1 cellular context compared by ENCODE assay signal in genomic region chr17:48892940-48893645, GRCh38.
TF ChIP-seq lines count a peak whose summit lies in the region.

No MANE protein-coding gene starts in this region.

TF ChIP-seq in K562, 482 proteins besides CTCF, POLR2A, EP300 and RAD21 (continued from another document):
- no peak for TF ChIP-seq ELK3 (CRISPR knock-in tag; IDR thresholded peaks at IDR 0.05)
- peak; percentile 7; the same call in 1 of the 2 replicates for TF ChIP-seq ZNF316 (IDR thresholded peaks at IDR 0.05)
- TF ChIP-seq DNMT1 (IDR thresholded peaks at IDR 0.05) = no peak
- no peak for TF ChIP-seq KAT2B (IDR thresholded peaks at IDR 0.05; ENCODE audit: low read depth, low read length)
- peak; percentile 45 for TF ChIP-seq TAF9B (IDR thresholded peaks at IDR 0.05; ENCODE audit: partially characterized antibody)
- no peak for TF ChIP-seq KLF13 (tag; IDR thresholded peaks at IDR 0.05; ENCODE audit: borderline replicate concordance, low read depth)
- TF ChIP-seq MXI1 (IDR thresholded peaks at IDR 0.05; ENCODE audit: low read depth, low read length) = no peak
- TF ChIP-seq NBN (IDR thresholded peaks at IDR 0.05; ENCODE audit: low read depth) = no peak
- TF ChIP-seq KDM5B (IDR thresholded peaks at IDR 0.05; ENCODE audit: insufficient replicate concordance, low read depth, low read length) = peak; percentile 0
- no peak for TF ChIP-seq RUNX1 (IDR thresholded peaks at IDR 0.05; ENCODE audit: low read depth)
- no peak for TF ChIP-seq ASH1L (IDR thresholded peaks at IDR 0.05; ENCODE audit: borderline replicate concordance, low read depth, partially characterized antibody)
- TF ChIP-seq ZNF696 (CRISPR knock-in tag; conservative IDR thresholded peaks at IDR 0.05) = no peak
- TF ChIP-seq NFYB (IDR thresholded peaks at IDR 0.05; ENCODE audit: extremely low read depth, insufficient read length) = no peak
- 0 out of 2 replicates have a peak, but pooled peaks have one; percentile 14 for TF ChIP-seq ZBTB7A (IDR thresholded peaks at IDR 0.05; ENCODE audit: borderline replicate concordance, control insufficient read depth, low read depth, low read length)
- TF ChIP-seq ZNF277 (CRISPR knock-in tag; IDR thresholded peaks at IDR 0.05; ENCODE audit: borderline replicate concordance) = no peak
- TF ChIP-seq BCOR (IDR thresholded peaks at IDR 0.05) = no peak
- TF ChIP-seq FOXP1 (CRISPR knock-in tag; IDR thresholded peaks at IDR 0.05) = no peak
- TF ChIP-seq PBX2 (CRISPR knock-in tag; IDR thresholded peaks at IDR 0.05; ENCODE audit: low read depth) = no peak
- peak; percentile 23; the same call in 1 of the 2 replicates for TF ChIP-seq PBX2 (tag; conservative IDR thresholded peaks at IDR 0.05; ENCODE audit: low read depth)
- TF ChIP-seq VEZF1 (CRISPR knock-in tag; IDR thresholded peaks at IDR 0.05) = no peak
- no peak for TF ChIP-seq ZNF184 (CRISPR knock-in tag; IDR thresholded peaks at IDR 0.05)
- no peak for TF ChIP-seq ETV6 (IDR thresholded peaks at IDR 0.05; ENCODE audit: borderline replicate concordance in 1 of 2, low read depth in 2 of 2, low read length in 1 of 2)
- no peak for TF ChIP-seq ETV6 (CRISPR knock-in tag; IDR thresholded peaks at IDR 0.05; ENCODE audit: borderline replicate concordance)
- no peak for TF ChIP-seq DPF2 (IDR thresholded peaks at IDR 0.05)
- TF ChIP-seq ZNF561 (CRISPR knock-in tag; conservative IDR thresholded peaks at IDR 0.05) = no peak
TF ChIP-seq in K562: peak in this region for 43.
